8 cellular contexts compared by ENCODE assay signal in the genomic region with DNA sequence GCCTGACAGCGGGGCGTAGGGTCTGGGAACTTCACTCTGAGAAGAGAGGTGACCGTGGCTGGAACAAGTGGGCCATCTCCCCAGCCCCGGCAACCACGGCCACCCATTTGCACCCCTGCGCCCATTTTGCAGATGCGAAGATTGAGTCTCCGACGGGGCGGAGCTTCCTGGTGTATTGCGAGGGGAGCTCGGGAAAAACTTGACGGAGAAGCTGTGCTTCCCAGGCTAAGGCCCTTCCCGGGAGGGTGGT. TPM values are rescaled to one million over a fixed set of nuclear protein-coding genes. Genes with fewer than 3 reads are reported as not detected.
DNase-seq lines count a peak whose midpoint lies in the region; ATAC-seq and TF ChIP-seq lines count a peak whose summit lies in the region.

No MANE protein-coding gene starts in this region.

- peak overlapping the region; percentile 89 to 98 (median 95) for H3K4me3 Mint-ChIP-seq in naive thymus-derived CD8-positive, alpha-beta T cell

- H2BK15ac ChIP-seq in IMR-90 (ENCODE audit: low read depth, low read length), result peak overlapping the region; percentile 49; the same call in 1 of the 3 replicates

- H2BK20ac ChIP-seq in IMR-90 (ENCODE audit: low read depth, low read length), result no peak overlapping the region; the same call in 1 of the 2 replicates

- H2AFZ ChIP-seq in IMR-90 (replicated peaks; ENCODE audit: low read length, poor library complexity) (peak overlapping the region; percentile 100), mammary epithelial cell (ENCODE audit: low read depth, low read length) (peak overlapping the region; percentile 96)

- H3K4ac ChIP-seq in IMR-90 (ENCODE audit: low read depth, low read length), result peak overlapping the region; percentile 86

- peak overlapping the region; percentile 81 for H4K5ac ChIP-seq in IMR-90 (ENCODE audit: low read depth, low read length)

- 0% methylated on average over 4 of the region's 14 CpGs; no CpG with 5 or more reads in 1 of the 2 experiments for WGBS in IMR-90 (ENCODE audit: extremely low coverage in 2 of 2, insufficient read length in 1 of 2), 2 experiments
- WGBS in mammary epithelial cell (ENCODE audit: low coverage, missing lambda C conversion rate), result no CpG with 5 or more reads among the region's 14 CpGs

- H3K9me3 Mint-ChIP-seq in naive thymus-derived CD8-positive, alpha-beta T cell, result peaks cover 0 to 4% (median 0%) of the 10 kb centered on the region in 9 donors

- H3K79me1 ChIP-seq in IMR-90 (ENCODE audit: low read depth in 1 of 2, low read length in 2 of 2), result peaks cover 14 to 47% of the 10 kb centered on the region in 2 experiments; a peak in 3 of 4 replicates

- no peaks in the 10 kb centered on the region for H3K27me3 ChIP-seq in AG04450 (ENCODE audit: control insufficient read depth, insufficient read depth, low read length)
- H3K27me3 ChIP-seq in IMR-90 (ENCODE audit: control insufficient read depth, insufficient read depth, low read length), result no peaks in the 10 kb centered on the region
- H3K27me3 ChIP-seq in mammary epithelial cell (ENCODE audit: insufficient read depth, low read length), result no peaks in the 10 kb centered on the region

- peak overlapping the region; percentile 84 to 100 (median 100) for H3K27ac Mint-ChIP-seq in naive thymus-derived CD8-positive, alpha-beta T cell

- peaks cover 0 to 26% (median 0%) of the 10 kb centered on the region in 3 donors for H3K36me3 Mint-ChIP-seq in naive thymus-derived CD8-positive, alpha-beta T cell

- H3K9me1 ChIP-seq in IMR-90 (ENCODE audit: insufficient read depth, low read length), result peaks cover 17% of the 10 kb centered on the region; the same call in 1 of the 2 replicates

- peak overlapping the region; percentile 99 for H2AK9ac ChIP-seq in IMR-90 (replicated peaks; ENCODE audit: low read depth, low read length, poor library complexity)

- peak overlapping the region; percentile 58; the same call in 1 of the 2 replicates for H3K18ac ChIP-seq in IMR-90 (ENCODE audit: low read depth, low read length)

- BruUV-seq in IMR-90 (replicated peaks; lab: Mats Ljungman, UMichigan) (no TSS peak), mammary epithelial cell (replicated peaks; lab: Mats Ljungman, UMichigan) (no TSS peak)

- H3K27me3 Mint-ChIP-seq in naive thymus-derived CD8-positive, alpha-beta T cell, result peaks cover 0 to 5% (median 0%) of the 10 kb centered on the region in 5 donors

- peak overlapping the region; percentile 85 to 91 for H4K8ac ChIP-seq in IMR-90 (ENCODE audit: low read depth in 2 of 2, low read length in 2 of 2)

- H3K14ac ChIP-seq in IMR-90 (replicated peaks; ENCODE audit: low read depth, low read length), result peak overlapping the region; percentile 92

- H3K9me3 ChIP-seq in AG04450 (ENCODE audit: control insufficient read depth, insufficient read depth, low read length), result peaks cover 4% of the 10 kb centered on the region; the same call in 1 of the 2 replicates
- no peaks in the 10 kb centered on the region for H3K9me3 ChIP-seq in IMR-90 (ENCODE audit: control insufficient read depth, insufficient read depth, low read length)
- H3K9me3 ChIP-seq in mammary epithelial cell (replicated peaks; ENCODE audit: insufficient read depth, low read length), result no peaks in the 10 kb centered on the region

- POLR2A ChIA-PET in AG04450 (lab: Yijun Ruan, JAX), result interaction anchor here (1.0 to 3.2 kb wide), 3 partner anchors 37 to 53 kb away, joined by 5 to 21 read pairs (median 7); partner anchors contain the start of gene PCIF1
- POLR2A ChIA-PET in IMR-90 (lab: Charles Lee; ENCODE audit: unreplicated experiment), result interaction anchor here (1.3 kb wide), 1 partner anchor 38 kb away, joined by 3 read pairs; no protein-coding TSS in a partner anchor
- POLR2A ChIA-PET in naive thymus-derived CD8-positive, alpha-beta T cell (lab: Charles Lee), result interaction anchor here (0.7 to 8.6 kb wide), 23 partner anchors 12 to 1386 kb away, joined by 3 to 216 read pairs (median 5); partner anchors contain the start of genes ACOT8, CTSA, DNTTIP1 and NEURL2

- dilution Hi-C loops in IMR-90 (cut with HindIII; ENCODE audit: low sequenced_read_pairs, unreplicated experiment), result no loop called here
- dilution Hi-C loops in mammary epithelial cell (cut with HindIII; ENCODE audit: low sequenced_read_pairs), result no loop called here

- H3K4me1 Mint-ChIP-seq in naive thymus-derived CD8-positive, alpha-beta T cell, result peaks cover 12 to 26% (median 23%) of the 10 kb centered on the region in 4 donors

- TF ChIP-seq RAD21 in IMR-90 (IDR thresholded peaks at IDR 0.05; ENCODE audit: low read length), result no peak

- H3K4me3 ChIP-seq in AG04450 (ENCODE audit: low read depth, low read length) (peak overlapping the region; percentile 97), IMR-90 (ENCODE audit: insufficient read depth, low read depth, low read length) (peak overlapping the region; percentile 67), mammary epithelial cell (replicated peaks in 1 of 3; ENCODE audit: insufficient read depth in 1 of 3, low read depth in 2 of 3, low read length in 3 of 3) (peak overlapping the region; percentile 89 to 93 (median 90))

- peak overlapping the region; percentile 78 for H3K9ac ChIP-seq in IMR-90 (ENCODE audit: low read depth, low read length)
- peak overlapping the region; percentile 100 for H3K9ac ChIP-seq in mammary epithelial cell (ENCODE audit: insufficient read depth, low read length)

- H4K91ac ChIP-seq in IMR-90 (ENCODE audit: insufficient read depth, low read depth, low read length), result peak overlapping the region; percentile 34

- no peak for TF ChIP-seq CTCF in AG04450 (IDR thresholded peaks at IDR 0.05; ENCODE audit: low read depth, low read length)
- TF ChIP-seq CTCF in IMR-90 (conservative IDR thresholded peaks at IDR 0.05; ENCODE audit: low read depth, low read length), result no peak
- TF ChIP-seq CTCF in mammary epithelial cell (conservative IDR thresholded peaks at IDR 0.05 in 1 of 2, IDR thresholded peaks at IDR 0.05 in 1 of 2; ENCODE audit: extremely low read depth in 1 of 2, insufficient read depth in 1 of 2, low read depth in 1 of 2, low read length in 2 of 2), result no peak

- no peak for TF ChIP-seq POLR2A in IMR-90 (IDR thresholded peaks at IDR 0.05; ENCODE audit: low read depth, low read length)

- H3K4me1 ChIP-seq in IMR-90 (ENCODE audit: control insufficient read depth, insufficient read depth, low read length), result peaks cover 13% of the 10 kb centered on the region
- H3K4me1 ChIP-seq in mammary epithelial cell (ENCODE audit: insufficient read depth, low read length), result peaks cover 24% of the 10 kb centered on the region

- H3K27ac ChIP-seq in AG04450 (ENCODE audit: low read depth, low read length) (peak overlapping the region; percentile 100), IMR-90 (ENCODE audit: insufficient read depth, low read length) (peak overlapping the region; percentile 97), mammary epithelial cell (ENCODE audit: insufficient read depth, low read depth, low read length) (peak overlapping the region; percentile 100)

- DNase-seq in AG04450 (ENCODE audit: low read depth, low spot score) (no peak), IMR-90 (no peak), mammary epithelial cell (no peak), AML-193 (lab: John Stamatoyannopoulos, UW) (no peak), MV-4-11 (lab: John Stamatoyannopoulos, UW) (no peak), left lobe of liver (ENCODE audit: low spot score) (no peak)
- no peak for DNase-seq in naive thymus-derived CD8-positive, alpha-beta T cell

- peak overlapping the region; percentile 54 for H2AK5ac ChIP-seq in IMR-90 (ENCODE audit: low read depth, low read length)

- H3K79me2 ChIP-seq in mammary epithelial cell (ENCODE audit: insufficient read depth, low read length), result peaks cover 36% of the 10 kb centered on the region

- H2BK5ac ChIP-seq in IMR-90 (ENCODE audit: low read depth, low read length, poor library complexity, severe bottlenecking), result peak overlapping the region; percentile 60

- in situ Hi-C loops in IMR-90 (cut with MboI; ENCODE audit: low sequenced_read_pairs), result no loop called here
- in situ Hi-C loops in mammary epithelial cell (cut with MboI; ENCODE audit: low sequenced_read_pairs in 2 of 2), result no loop called here

- H3K4me2 ChIP-seq in IMR-90 (ENCODE audit: low read depth, low read length) (peak overlapping the region; percentile 95), mammary epithelial cell (ENCODE audit: insufficient read depth, low read depth, low read length) (peak overlapping the region; percentile 89)

- intact Hi-C loops in IMR-90 (cut with micrococcal nuclease) (loop anchor here (5.0 kb wide), 3 partner anchors 79 to 431 kb away; partner anchors contain the start of genes CTSA, NCOA5 and NEURL2), mammary epithelial cell (cut with micrococcal nuclease) (loop anchor here (1.0 to 5.0 kb wide), 3 partner anchors 79 to 159 kb away; partner anchors contain the start of genes CTSA, NCOA5, NEURL2 and UBE2C)

- H4K20me1 ChIP-seq in IMR-90 (ENCODE audit: insufficient read depth, low read length), result peaks cover 28% of the 10 kb centered on the region
- H4K20me1 ChIP-seq in mammary epithelial cell (ENCODE audit: insufficient read depth, low read length), result no peaks in the 10 kb centered on the region

- H3K56ac ChIP-seq in IMR-90 (ENCODE audit: extremely low read depth, insufficient read depth, low read length), result peak overlapping the region; percentile 82

- CTCF ChIA-PET in AG04450 (lab: Charles Lee) (interaction anchor here (1.1 to 4.0 kb wide), 13 partner anchors 8 to 608 kb away, joined by 3 to 31 read pairs (median 10); partner anchors contain the start of genes CTSA, DNTTIP1, NEURL2 and PCIF1), IMR-90 (lab: Yijun Ruan, JAX) (interaction anchor here (0.9 to 3.0 kb wide), 4 partner anchors 11 to 117 kb away, joined by 3 to 13 read pairs (median 6); no protein-coding TSS in a partner anchor), mammary epithelial cell (lab: Charles Lee; ENCODE audit: low non-redundant PET) (no interaction called here)

- H2BK120ac ChIP-seq in IMR-90 (ENCODE audit: low read depth, low read length), result peak overlapping the region; percentile 71

- H3K36me3 ChIP-seq in IMR-90 (ENCODE audit: control insufficient read depth, insufficient read depth, low read length) (peaks cover 25% of the 10 kb centered on the region), mammary epithelial cell (ENCODE audit: insufficient read depth, low read length) (peaks cover 12% of the 10 kb centered on the region)

- peak; percentile 13 for ATAC-seq in GM19328 (IDR thresholded peaks at IDR 0.05; ENCODE audit: unreplicated experiment)
- no peak for ATAC-seq in IMR-90 (ENCODE audit: low read depth)
- peak in 1 of 2 donors; percentile 1 for ATAC-seq in naive thymus-derived CD8-positive, alpha-beta T cell
- no peak for ATAC-seq in left lobe of liver

- H3K23ac ChIP-seq in IMR-90 (ENCODE audit: low read depth, low read length), result peak overlapping the region; percentile 76; the same call in 1 of the 2 replicates

RNA-seq across cellular contexts. Expression of gene ZNF335, which starts 0.7 kb away (rescaled TPM):
- polyA plus RNA-seq in AG04450 (2011; rRNA removed), result 5.5 and 7.6 TPM in 2 replicates
- 18.8 and 19.3 TPM in 2 replicates for polyA minus RNA-seq in AG04450 (2011; rRNA and poly(A)+ RNA removed)
- 11.8 and 12.5 TPM in 2 replicates for total RNA-seq in IMR-90 (2012; rRNA removed)
- polyA plus RNA-seq in IMR-90 (2012; rRNA removed), result 17.8 and 20.2 TPM in 2 replicates
- polyA plus RNA-seq in IMR-90 (2012; cell fraction: cytosol; rRNA removed), result 6.2 and 10.9 TPM in 2 replicates
- polyA plus RNA-seq in IMR-90 (2012; cell fraction: nucleus; rRNA removed; ENCODE audit: low replicate concordance), result 89.9 and 166 TPM in 2 replicates
- total RNA-seq in mammary epithelial cell, result 10 to 100 TPM; 13.8 to 21.7 TPM
- 10.5 TPM for polyA plus RNA-seq in mammary epithelial cell
- polyA minus RNA-seq in mammary epithelial cell, result 32.9 TPM
- total RNA-seq in naive thymus-derived CD8-positive, alpha-beta T cell, result 10 to 100 TPM; 53.1 to 56.2 TPM
- polyA plus RNA-seq in naive thymus-derived CD8-positive, alpha-beta T cell, result 10 to 100 TPM in 1 of 3 donors, 1 to 10 TPM in 2; 6.4 to 13.2 (median 7.8) TPM
- total RNA-seq in left lobe of liver, result 7.6 TPM

RNA-seq across cellular contexts. Expression of gene PCIF1, which starts 36.9 kb away (rescaled TPM):
- polyA plus RNA-seq in AG04450 (2011; rRNA removed) (11.5 and 14.6 TPM in 2 replicates), IMR-90 (2012; rRNA removed) (17.8 and 18.3 TPM in 2 replicates), mammary epithelial cell (12.7 TPM)
- 19.7 and 24.9 TPM in 2 replicates for polyA minus RNA-seq in AG04450 (2011; rRNA and poly(A)+ RNA removed)
- total RNA-seq in IMR-90 (2012; rRNA removed) (5.4 and 6.1 TPM in 2 replicates), mammary epithelial cell (10 to 100 TPM; 12.7 to 18.9 TPM), left lobe of liver (11.2 TPM)
- polyA plus RNA-seq in IMR-90 (2012; cell fraction: cytosol; rRNA removed), result 16.0 and 23.4 TPM in 2 replicates
- polyA plus RNA-seq in IMR-90 (2012; cell fraction: nucleus; rRNA removed; ENCODE audit: low replicate concordance), result 23.7 and 43.7 TPM in 2 replicates
- 17.8 TPM for polyA minus RNA-seq in mammary epithelial cell
- 10 to 100 TPM; 77.7 to 83.3 TPM for total RNA-seq in naive thymus-derived CD8-positive, alpha-beta T cell
- polyA plus RNA-seq in naive thymus-derived CD8-positive, alpha-beta T cell, result 10 to 100 TPM; 60.8 to 94.2 (median 78.7) TPM

RNA-seq across cellular contexts. Expression of gene MMP9, which starts 37.4 kb away (rescaled TPM):
- not detected in 2 replicates for polyA plus RNA-seq in AG04450 (2011; rRNA removed)
- not detected in 2 replicates for polyA minus RNA-seq in AG04450 (2011; rRNA and poly(A)+ RNA removed)
- under 0.01 TPM in 2 replicates for total RNA-seq in IMR-90 (2012; rRNA removed)
- polyA plus RNA-seq in IMR-90 (2012; rRNA removed), result 0.16 and 0.17 TPM in 2 replicates
- 0.23 and 0.45 TPM in 2 replicates for polyA plus RNA-seq in IMR-90 (2012; cell fraction: cytosol; rRNA removed)
- polyA plus RNA-seq in IMR-90 (2012; cell fraction: nucleus; rRNA removed; ENCODE audit: low replicate concordance), result 0.22 and 0.25 TPM in 2 replicates
- 1 to 10 TPM in 1 of 2 donors, not detected in 1; 4.3 TPM for total RNA-seq in mammary epithelial cell
- 1.1 TPM for polyA plus RNA-seq in mammary epithelial cell
- polyA minus RNA-seq in mammary epithelial cell, result not detected
- 1 to 10 TPM in 1 of 2 experiments, under 1 TPM in 1; 0.75 to 1.3 TPM for total RNA-seq in naive thymus-derived CD8-positive, alpha-beta T cell
- not detected for polyA plus RNA-seq in naive thymus-derived CD8-positive, alpha-beta T cell
- 1.6 TPM for total RNA-seq in left lobe of liver

RNA-seq across cellular contexts. Expression of gene SLC12A5, which starts 57.7 kb away (rescaled TPM):
- polyA plus RNA-seq in AG04450 (2011; rRNA removed), result 0.55 and 1.7 TPM in 2 replicates
- polyA minus RNA-seq in AG04450 (2011; rRNA and poly(A)+ RNA removed), result 0.13 and 1.3 TPM in 2 replicates
- not detected in 2 replicates for total RNA-seq in IMR-90 (2012; rRNA removed)
- polyA plus RNA-seq in IMR-90 (2012; rRNA removed), result 2.2 and 3.4 TPM in 2 replicates
- polyA plus RNA-seq in IMR-90 (2012; cell fraction: cytosol; rRNA removed), result 11.3 and 18.7 TPM in 2 replicates
- 0.50 and 1.8 TPM in 2 replicates for polyA plus RNA-seq in IMR-90 (2012; cell fraction: nucleus; rRNA removed; ENCODE audit: low replicate concordance)
- total RNA-seq in mammary epithelial cell, result 1 to 10 TPM in 1 of 2 donors, not detected in 1; 1.5 TPM
- 0.94 TPM for polyA plus RNA-seq in mammary epithelial cell
- 11.3 TPM for polyA minus RNA-seq in mammary epithelial cell
- total RNA-seq in naive thymus-derived CD8-positive, alpha-beta T cell, result 1 to 10 TPM; 1.0 to 1.5 TPM
- under 1 TPM in 1 of 3 donors, not detected in 2; 0.83 TPM for polyA plus RNA-seq in naive thymus-derived CD8-positive, alpha-beta T cell
- not detected for total RNA-seq in left lobe of liver

RNA-seq across cellular contexts. Expression of gene PLTP, which starts 59.4 kb away (rescaled TPM):
- polyA plus RNA-seq in AG04450 (2011; rRNA removed), result 105 and 154 TPM in 2 replicates
- polyA minus RNA-seq in AG04450 (2011; rRNA and poly(A)+ RNA removed), result 43.0 and 67.8 TPM in 2 replicates
- total RNA-seq in IMR-90 (2012; rRNA removed), result 5.0 and 5.4 TPM in 2 replicates
- polyA plus RNA-seq in IMR-90 (2012; rRNA removed), result 53.5 and 55.8 TPM in 2 replicates
- polyA plus RNA-seq in IMR-90 (2012; cell fraction: cytosol; rRNA removed), result 68.7 and 135 TPM in 2 replicates
- polyA plus RNA-seq in IMR-90 (2012; cell fraction: nucleus; rRNA removed; ENCODE audit: low replicate concordance), result 46.1 and 62.0 TPM in 2 replicates
- total RNA-seq in mammary epithelial cell, result 10 to 100 TPM in 1 of 2 donors, 1 to 10 TPM in 1; 7.2 to 17.7 TPM
- 6.7 TPM for polyA plus RNA-seq in mammary epithelial cell
- 1.4 TPM for polyA minus RNA-seq in mammary epithelial cell
- total RNA-seq in naive thymus-derived CD8-positive, alpha-beta T cell, result under 1 TPM in 1 of 2 experiments, not detected in 1; 0.27 TPM
- polyA plus RNA-seq in naive thymus-derived CD8-positive, alpha-beta T cell, result 1 to 10 TPM in 1 of 3 donors, under 1 TPM in 2; 0.18 to 2.2 (median 0.68) TPM
- 18.8 TPM for total RNA-seq in left lobe of liver
